22 cellular contexts compared by ENCODE assay signal in the genomic region with DNA sequence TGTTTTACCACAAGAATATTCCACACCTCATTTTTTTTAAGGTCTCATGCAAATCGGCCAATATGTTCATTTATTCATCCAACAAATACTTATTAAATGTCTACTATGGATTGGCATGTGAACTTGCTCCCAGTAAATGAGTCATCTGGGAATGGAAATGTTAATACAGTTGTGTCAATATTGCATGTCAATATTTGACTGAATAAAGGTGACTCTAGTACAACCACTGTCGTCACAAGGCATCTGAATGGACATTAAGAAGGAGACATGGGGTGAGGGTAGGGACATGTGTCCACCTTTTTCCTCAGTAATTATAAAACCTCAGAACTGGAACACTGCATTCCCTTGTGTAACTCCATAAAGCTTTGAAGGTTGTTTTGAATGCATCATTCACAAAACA.
DNase-seq lines count a peak whose midpoint lies in the region; ATAC-seq, FAIRE-seq and TF ChIP-seq lines count a peak whose summit lies in the region.
"Had no signal": no experiment of that assay in that cellular context is flagged by ENCODE, and none has a peak within 500 bp of the region (broad histone marks: within the 10 kb centered on the region; RNA-seq: fewer than 3 reads in every experiment).

No MANE protein-coding gene starts in this region.

- no peaks in the 10 kb centered on the region for H3K36me3 ChIP-seq in bronchial epithelial cell (ENCODE audit: control insufficient read depth, insufficient read depth, low read length)
- H3K36me3 ChIP-seq in WERI-Rb-1 = no peaks in the 10 kb centered on the region
- H3K36me3 ChIP-seq: MG63 had no signal

- TF ChIP-seq CTCF in bronchial epithelial cell (IDR thresholded peaks at IDR 0.05; ENCODE audit: insufficient read depth, low read length, severe bottlenecking) = no peak
- TF ChIP-seq CTCF in WERI-Rb-1 (IDR thresholded peaks at IDR 0.05; ENCODE audit: low read depth, low read length) = no peak
- TF ChIP-seq CTCF in progenitor cell of endocrine pancreas (IDR thresholded peaks at IDR 0.05; ENCODE audit: unreplicated experiment) = no peak

- no peaks in the 10 kb centered on the region for H3K36me3 Mint-ChIP-seq in progenitor cell of endocrine pancreas (ENCODE audit: insufficient read depth)
- H3K36me3 Mint-ChIP-seq: CD14-positive monocyte had no signal

- H3K4me1 Mint-ChIP-seq in progenitor cell of endocrine pancreas (ENCODE audit: low read depth) = no peaks in the 10 kb centered on the region
- H3K4me1 Mint-ChIP-seq: CD14-positive monocyte had no signal

- H3K4me3 Mint-ChIP-seq in progenitor cell of endocrine pancreas (ENCODE audit: low read depth) = no peak overlapping the region
- H3K4me3 Mint-ChIP-seq: CD14-positive monocyte; T-helper 2 cell treated with Interferon-gamma antibody and Interleukin-4, amounts not matched to agents 5 μg/mL and 100 μg/mL, for 36 hours had no signal

- no peaks in the 10 kb centered on the region for H3K9me3 ChIP-seq in WERI-Rb-1 (ENCODE audit: severe bottlenecking)
- H3K9me3 ChIP-seq: Caco-2, MG63 had no signal

- no peak for ATAC-seq in GM21381 (IDR thresholded peaks at IDR 0.05; ENCODE audit: unreplicated experiment)
- ATAC-seq: Right ventricle myocardium inferior had no signal

- H3K27ac ChIP-seq in WERI-Rb-1 = no peak overlapping the region

- H3K27me3 Mint-ChIP-seq in progenitor cell of endocrine pancreas = no peaks in the 10 kb centered on the region

- FAIRE-seq in bronchial epithelial cell (lab: Jason Lieb, UNC) = no peak
- FAIRE-seq: A204.1 had no signal

- H3K27me3 ChIP-seq in bronchial epithelial cell (ENCODE audit: control insufficient read depth, insufficient read depth, low read length) (no peaks in the 10 kb centered on the region), WERI-Rb-1 (ENCODE audit: insufficient read depth, low read depth, severe bottlenecking) (no peaks in the 10 kb centered on the region)
- H3K27me3 ChIP-seq: MG63 had no signal

- H3K9me3 Mint-ChIP-seq in progenitor cell of endocrine pancreas (ENCODE audit: low read depth) = no peaks in the 10 kb centered on the region

- DNase-seq in NCI-H2196 (lab: John Stamatoyannopoulos, UW; ENCODE audit: unreplicated experiment) (peak; percentile 12), NCI-H2196 treated with DMSO at 0.1 percent for 48 hours (lab: John Stamatoyannopoulos, UW; ENCODE audit: unreplicated experiment) (no peak), NCI-H69 (lab: John Stamatoyannopoulos, UW) (peak; percentile 75), bronchial epithelial cell (ENCODE audit: low read depth) (peak; percentile 5), GDM1 (lab: John Stamatoyannopoulos, UW) (no peak), WERI-Rb-1 (no peak), progenitor cell of endocrine pancreas (ENCODE audit: low spot score, unreplicated experiment) (no peak)
- DNase-seq: Caco-2, DND-41, GF-D8, GOT3, KG1, MG63, NCI-H1092 treated with DMSO at 0.1 percent for 48 hours, NCI-H187, NCI-H2171, NCI-H524 had no signal

- H3K4me3 ChIP-seq in bronchial epithelial cell (ENCODE audit: low read depth, low read length) (no peak overlapping the region), WERI-Rb-1 (ENCODE audit: low read depth, low read length) (no peak overlapping the region)
- H3K4me3 ChIP-seq: MG63 had no signal

- H3K27ac Mint-ChIP-seq in progenitor cell of endocrine pancreas = no peak overlapping the region
- H3K27ac Mint-ChIP-seq: CD14-positive monocyte; T-helper 2 cell treated with Interferon-gamma antibody and Interleukin-4, amounts not matched to agents 5 μg/mL and 100 μg/mL, for 36 hours had no signal

Comparison
In these comparisons a context has a peak if more than half of its experiments do, and no peak if none do; other contexts are left out.
1. DNase-seq: peak in NCI-H2196 (single experiment), NCI-H69 (single experiment) and bronchial epithelial cell (single experiment); none in NCI-H2196 treated with DMSO at 0.1 percent for 48 hours (single experiment), GDM1 (single experiment), WERI-Rb-1 (single experiment) and progenitor cell of endocrine pancreas (single experiment).